Comparison of ENCODE assay signal across 8 cellular contexts in the genomic region with DNA sequence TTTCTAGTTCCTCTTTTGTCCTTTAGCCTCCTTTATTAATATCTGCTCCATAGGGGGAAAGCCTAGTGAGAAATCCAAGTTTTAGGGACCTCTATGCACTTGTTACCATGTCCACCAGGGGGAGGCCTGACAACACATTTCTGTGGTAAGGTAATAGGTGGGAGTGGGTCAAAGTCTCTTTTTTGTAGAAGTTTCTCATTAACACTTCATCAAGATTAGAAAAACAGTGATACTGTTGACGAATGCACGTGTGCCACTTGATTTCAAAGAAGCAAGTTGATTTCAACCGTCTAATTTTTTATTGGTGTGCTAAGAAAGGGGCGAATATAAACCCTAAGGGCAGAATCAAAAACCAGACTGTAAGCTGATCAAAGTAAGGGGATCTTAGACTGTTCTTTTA. TPM values are rescaled to one million over a fixed set of nuclear protein-coding genes. Genes with fewer than 3 reads are reported as not detected.
DNase-seq lines count a peak whose midpoint lies in the region; TF ChIP-seq lines count a peak whose summit lies in the region.

No MANE protein-coding gene starts in this region.

- no peak overlapping the region for H3K27ac ChIP-seq in VCaP

- peaks cover 13% of the 10 kb centered on the region; the same call in 1 of the 2 replicates for H3K27me3 Mint-ChIP-seq in HFFc6 (ENCODE audit: insufficient read depth)

- TF ChIP-seq CTCF in HFFc6 (IDR thresholded peaks at IDR 0.05) (peak; percentile 93), NB4 (IDR thresholded peaks at IDR 0.05; ENCODE audit: low read depth, low read length) (peak; percentile 77), VCaP (conservative IDR thresholded peaks at IDR 0.05) (peak; percentile 85), cardiac fibroblast (IDR thresholded peaks at IDR 0.05; ENCODE audit: low read depth, low read length) (peak; percentile 88)

- DNase-seq in NCI-H82 (lab: John Stamatoyannopoulos, UW): peak; percentile 81
- DNase-seq in NCI-H82 treated with DMSO at 0.1 percent for 48 hours (lab: John Stamatoyannopoulos, UW; ENCODE audit: unreplicated experiment): no peak
- peak; percentile 46 for DNase-seq in HFFc6
- DNase-seq in NB4 (ENCODE audit: low read depth): peak; percentile 86
- peak; percentile 68 to 69 for DNase-seq in cardiac fibroblast (ENCODE audit: low read depth in 2 of 2)
- DNase-seq in kidney glomerular epithelial cell (lab: John Stamatoyannopoulos, UW): peak; percentile 34
- DNase-seq in stimulated activated CD4-positive, alpha-beta T cell treated with anti-CD3 and anti-CD28 coated beads, TNF-alpha, amount 100 ng/mL, for 24 hours (ENCODE audit: low read depth in 3 of 3): peak; percentile 7 to 37 (median 18)

- TF ChIP-seq POLR2A in NB4 (IDR thresholded peaks at IDR 0.05; ENCODE audit: extremely low read depth, insufficient read length): no peak

- no peaks in the 10 kb centered on the region for H3K36me3 Mint-ChIP-seq in HFFc6 (ENCODE audit: low read depth)

- no peak overlapping the region for H3K27ac Mint-ChIP-seq in HFFc6

- H3K4me1 Mint-ChIP-seq in HFFc6 (ENCODE audit: low read depth): no peaks in the 10 kb centered on the region

- H3K9me3 Mint-ChIP-seq in HFFc6: no peaks in the 10 kb centered on the region

- no peak overlapping the region for H3K4me3 Mint-ChIP-seq in HFFc6

- no peak overlapping the region for H3K4me3 ChIP-seq in NB4 (ENCODE audit: low read depth, low read length)
- H3K4me3 ChIP-seq in cardiac fibroblast (replicated peaks in 1 of 2; ENCODE audit: low read depth in 2 of 2, low read length in 2 of 2): no peak overlapping the region

RNA-seq across cellular contexts. Expression of a gene that starts 30.6 kb away (rescaled TPM):
- 10 to 100 TPM; 36.6 to 55.3 (median 43.8) TPM for total RNA-seq in HFFc6 (2021; fragmentation: NEBNext Ultra II Directional; extraction: Animal tissue kit (Norgen Biotek cat#: 25700))

RNA-seq across cellular contexts. Expression of a gene that starts 31.9 kb away (rescaled TPM):
- total RNA-seq in HFFc6 (2021; fragmentation: NEBNext Ultra II Directional; extraction: Animal tissue kit (Norgen Biotek cat#: 25700)): 1 to 10 TPM; 3.3 to 3.8 (median 3.5) TPM

RNA-seq across cellular contexts. Expression of a gene that starts 35.2 kb away (rescaled TPM):
- 10 to 100 TPM in 4 of 6 experiments, 1 to 10 TPM in 2; 8.1 to 11.3 (median 10.1) TPM for total RNA-seq in HFFc6 (2021; fragmentation: NEBNext Ultra II Directional; extraction: Animal tissue kit (Norgen Biotek cat#: 25700))
